1 cellular context compared by ENCODE assay signal in the genomic region with DNA sequence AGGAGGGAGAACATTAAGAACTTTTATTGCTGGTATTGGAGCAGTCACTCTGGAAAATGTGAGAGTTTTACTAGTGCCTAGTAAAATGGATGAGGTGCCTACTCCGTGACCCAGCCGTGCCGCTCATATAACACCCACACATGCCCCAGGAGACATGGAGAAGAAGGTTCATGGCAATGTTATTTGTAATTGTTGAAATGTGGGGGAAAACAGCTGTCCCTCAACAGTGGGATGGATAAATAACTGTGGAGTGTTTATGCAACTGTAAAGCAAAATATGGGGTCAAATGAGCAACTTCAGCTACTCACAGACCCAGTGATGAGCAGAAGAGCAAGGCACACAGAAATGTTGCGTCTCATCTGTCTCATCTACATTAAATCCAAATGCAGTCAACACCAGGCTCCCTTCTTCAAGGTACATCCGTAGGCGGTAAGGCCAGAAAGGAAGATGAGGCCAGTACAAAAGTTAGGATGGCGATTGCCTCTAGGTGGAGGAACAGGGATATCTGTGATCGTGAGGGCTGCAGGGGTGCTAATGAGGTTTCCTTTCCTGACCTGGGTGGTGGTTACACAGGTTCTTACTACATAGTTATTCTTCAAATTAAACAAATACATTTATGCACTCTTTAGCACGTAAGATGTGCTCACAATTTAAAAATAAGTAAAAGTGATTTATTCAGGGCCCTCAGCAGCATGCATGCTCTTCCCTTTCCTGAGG.
TF ChIP-seq lines count a peak whose summit lies in the region.

No MANE protein-coding gene starts in this region.

TF ChIP-seq in SK-N-SH, 30 proteins besides CTCF, POLR2A, EP300 and RAD21:
- TF ChIP-seq, protein P1, sequence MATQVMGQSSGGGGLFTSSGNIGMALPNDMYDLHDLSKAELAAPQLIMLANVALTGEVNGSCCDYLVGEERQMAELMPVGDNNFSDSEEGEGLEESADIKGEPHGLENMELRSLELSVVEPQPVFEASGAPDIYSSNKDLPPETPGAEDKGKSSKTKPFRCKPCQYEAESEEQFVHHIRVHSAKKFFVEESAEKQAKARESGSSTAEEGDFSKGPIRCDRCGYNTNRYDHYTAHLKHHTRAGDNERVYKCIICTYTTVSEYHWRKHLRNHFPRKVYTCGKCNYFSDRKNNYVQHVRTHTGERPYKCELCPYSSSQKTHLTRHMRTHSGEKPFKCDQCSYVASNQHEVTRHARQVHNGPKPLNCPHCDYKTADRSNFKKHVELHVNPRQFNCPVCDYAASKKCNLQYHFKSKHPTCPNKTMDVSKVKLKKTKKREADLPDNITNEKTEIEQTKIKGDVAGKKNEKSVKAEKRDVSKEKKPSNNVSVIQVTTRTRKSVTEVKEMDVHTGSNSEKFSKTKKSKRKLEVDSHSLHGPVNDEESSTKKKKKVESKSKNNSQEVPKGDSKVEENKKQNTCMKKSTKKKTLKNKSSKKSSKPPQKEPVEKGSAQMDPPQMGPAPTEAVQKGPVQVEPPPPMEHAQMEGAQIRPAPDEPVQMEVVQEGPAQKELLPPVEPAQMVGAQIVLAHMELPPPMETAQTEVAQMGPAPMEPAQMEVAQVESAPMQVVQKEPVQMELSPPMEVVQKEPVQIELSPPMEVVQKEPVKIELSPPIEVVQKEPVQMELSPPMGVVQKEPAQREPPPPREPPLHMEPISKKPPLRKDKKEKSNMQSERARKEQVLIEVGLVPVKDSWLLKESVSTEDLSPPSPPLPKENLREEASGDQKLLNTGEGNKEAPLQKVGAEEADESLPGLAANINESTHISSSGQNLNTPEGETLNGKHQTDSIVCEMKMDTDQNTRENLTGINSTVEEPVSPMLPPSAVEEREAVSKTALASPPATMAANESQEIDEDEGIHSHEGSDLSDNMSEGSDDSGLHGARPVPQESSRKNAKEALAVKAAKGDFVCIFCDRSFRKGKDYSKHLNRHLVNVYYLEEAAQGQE (IDR thresholded peaks at IDR 0.05; ENCODE audit: low read depth, low read length) = no peak
TF ChIP-seq in SK-N-SH: peak in this region for 0.
